In genomic region chr4:37762294-37763163, GRCh38 we compare ENCODE assay signal across 9 cellular contexts.
DNase-seq lines count a peak whose midpoint lies in the region; ATAC-seq and TF ChIP-seq lines count a peak whose summit lies in the region.
"Had no signal": no experiment of that assay in that cellular context is flagged by ENCODE, and none has a peak within 500 bp of the region (broad histone marks: within the 10 kb centered on the region; RNA-seq: fewer than 3 reads in every experiment).

No MANE protein-coding gene starts in this region.

- H3K9me3 ChIP-seq in mucosa of descending colon, result no peaks in the 10 kb centered on the region
- H3K9me3 ChIP-seq: esophagus squamous epithelium had no signal

- intact Hi-C loops in mucosa of descending colon (cut with DNase I, micrococcal nuclease), result no loop called here

- no peak for TF ChIP-seq EP300 in Ishikawa (IDR thresholded peaks at IDR 0.05; ENCODE audit: borderline replicate concordance)

- H3K4me3 ChIP-seq in mucosa of descending colon, result no peak overlapping the region
- H3K4me3 ChIP-seq: esophagus squamous epithelium had no signal

- no peaks in the 10 kb centered on the region for H3K4me1 ChIP-seq in mucosa of descending colon (ENCODE audit: low read depth)

- TF ChIP-seq CTCF in mucosa of descending colon (IDR thresholded peaks at IDR 0.05), result no peak

- H3K36me3 ChIP-seq in mucosa of descending colon (ENCODE audit: low read depth), result no peaks in the 10 kb centered on the region
- H3K36me3 ChIP-seq: esophagus squamous epithelium had no signal

- no peak for TF ChIP-seq RAD21 in Ishikawa (IDR thresholded peaks at IDR 0.05; ENCODE audit: low read depth)

- peak; percentile 24 for DNase-seq in GF-D8 (lab: John Stamatoyannopoulos, UW)
- DNase-seq in amniotic epithelial cell (ENCODE audit: low read depth), result peak; percentile 69
- peak in 1 of 3 donors; percentile 23 for DNase-seq in mucosa of descending colon
- DNase-seq in NCI-H1436 treated with DMSO at 0.1 percent for 48 hours (lab: John Stamatoyannopoulos, UW), result no peak
- DNase-seq in DMS79 treated with DMSO at 0.1 percent for 48 hours (lab: John Stamatoyannopoulos, UW), result no peak
- DNase-seq in NCI-H187 (lab: John Stamatoyannopoulos, UW), result no peak
- DNase-seq: esophagus squamous epithelium, MM.1S had no signal

- peak; percentile 36 for ATAC-seq in mucosa of descending colon

TF ChIP-seq in Ishikawa, 13 proteins besides CTCF, POLR2A, EP300 and RAD21:
- TF ChIP-seq TEAD4 (IDR thresholded peaks at IDR 0.05), result peak; percentile 22; the same call in 1 of the 2 replicates
- TF ChIP-seq FOXM1 (IDR thresholded peaks at IDR 0.05; ENCODE audit: borderline replicate concordance, low read depth), result no peak
- peak; percentile 97 for TF ChIP-seq USF1 (IDR thresholded peaks at IDR 0.05)

Comparison
In these comparisons a context has a peak if more than half of its experiments do, and no peak if none do; other contexts are left out.
1. DNase-seq: peak in GF-D8 (single experiment) and amniotic epithelial cell (single experiment); none in NCI-H1436 treated with DMSO at 0.1 percent for 48 hours (single experiment), DMS79 treated with DMSO at 0.1 percent for 48 hours (single experiment) and NCI-H187 (0 of 2).